ENCODE assay signal across 10 cellular contexts in the genomic region with DNA sequence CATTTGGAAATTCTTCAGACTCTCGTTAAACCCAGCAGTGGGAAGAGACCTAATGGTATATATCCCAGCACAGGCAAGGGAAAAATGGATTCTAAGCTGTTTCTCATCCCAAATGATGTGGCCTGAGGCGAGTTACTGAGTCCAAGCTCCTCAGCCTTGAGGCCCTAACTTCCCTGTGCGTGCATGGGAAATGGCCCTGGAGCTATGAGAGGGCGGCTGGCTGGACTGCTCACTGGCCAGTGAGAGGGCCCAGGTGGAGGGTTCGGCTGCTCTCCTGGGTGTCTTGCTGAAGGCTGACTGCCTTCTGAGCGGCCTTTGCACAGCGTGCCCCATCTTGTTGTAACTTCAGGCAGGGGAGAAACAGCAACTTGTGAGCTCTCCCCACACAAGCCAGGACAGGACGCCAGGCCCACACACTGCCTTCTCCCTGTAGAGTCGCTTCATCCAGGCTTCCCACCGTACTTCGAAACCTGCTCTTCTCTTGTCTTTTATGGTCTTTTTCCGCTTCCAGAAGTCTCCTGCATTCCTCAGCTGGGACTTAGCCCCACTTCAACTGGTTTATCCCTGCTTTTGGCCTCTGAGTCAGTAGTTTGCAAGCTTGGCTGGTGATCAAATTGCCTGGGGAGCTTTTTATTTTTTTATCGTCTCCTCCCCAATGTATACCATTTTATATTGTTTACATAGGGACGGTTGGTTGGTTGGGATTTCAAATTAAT. TPM values are rescaled to one million over a fixed set of nuclear protein-coding genes. Genes with fewer than 3 reads are reported as not detected.
DNase-seq lines count a peak whose midpoint lies in the region; ATAC-seq and TF ChIP-seq lines count a peak whose summit lies in the region.
"Had no signal": no experiment of that assay in that cellular context is flagged by ENCODE, and none has a peak within 500 bp of the region (broad histone marks: within the 10 kb centered on the region; RNA-seq: fewer than 3 reads in every experiment).

No MANE protein-coding gene starts in this region.

- DNase-seq in GM03348 (ENCODE audit: low spot score) (peak; percentile 80), RPMI7951 (ENCODE audit: low read depth) (peak; percentile 93), fibroblast of pulmonary artery (ENCODE audit: low read depth) (peak; percentile 45), retinal pigment epithelial cell (ENCODE audit: low read depth) (peak; percentile 74), COLO668 (lab: John Stamatoyannopoulos, UW; ENCODE audit: unreplicated experiment) (no peak)
- DNase-seq in NK-92 treated with Interleukin-12 subunit alpha and Interleukin-12 subunit beta, amount 100 ng/mL, for 24 hours (lab: John Stamatoyannopoulos, UW): no peak
- DNase-seq: activated T-cell treated with anti-CD3 and anti-CD28 coated beads, Interleukin-2, amount 50 U/mL, for 72 hours; NCI-H2107 had no signal

- H3K4me3 ChIP-seq in fibroblast of pulmonary artery (replicated peaks; ENCODE audit: low read depth, low read length) (no peak overlapping the region), retinal pigment epithelial cell (ENCODE audit: low read length) (no peak overlapping the region)

- ATAC-seq in HG03469 (IDR thresholded peaks at IDR 0.05; ENCODE audit: unreplicated experiment): no peak
- ATAC-seq in GM19455 (IDR thresholded peaks at IDR 0.05; ENCODE audit: unreplicated experiment): no peak
- ATAC-seq: activated T-cell treated with anti-CD3 and anti-CD28 coated beads, Interleukin-2, amount 50 U/mL, for 72 hours had no signal

- no peak for TF ChIP-seq CTCF in fibroblast of pulmonary artery (IDR thresholded peaks at IDR 0.05; ENCODE audit: low read length, missing control alignments)
- no peak for TF ChIP-seq CTCF in retinal pigment epithelial cell (conservative IDR thresholded peaks at IDR 0.05; ENCODE audit: low read depth, low read length)

RNA-seq across cellular contexts. Expression of a gene that starts 13.3 kb away (rescaled TPM):
- total RNA-seq in RPMI7951 (2014; rRNA removed; shearing (Covaris generic)): under 0.01 and 0.24 TPM in 2 replicates

Comparison
In these comparisons a context has a peak if more than half of its experiments do, and no peak if none do; other contexts are left out.
1. DNase-seq: peak in GM03348 (single experiment), RPMI7951 (single experiment), fibroblast of pulmonary artery (single experiment) and retinal pigment epithelial cell (single experiment); none in NK-92 treated with Interleukin-12 subunit alpha and Interleukin-12 subunit beta, amount 100 ng/mL, for 24 hours (single experiment) and COLO668 (single experiment).